8 cellular contexts compared by ENCODE assay signal in genomic region chrX:24146283-24146865, GRCh38. TPM values are rescaled to one million over a fixed set of nuclear protein-coding genes. Genes with fewer than 3 reads are reported as not detected.
A peak's percentile ranks its signal among the peaks of the same experiment; 100 is the strongest.
DNase-seq lines count a peak whose midpoint lies in the region; ATAC-seq and TF ChIP-seq lines count a peak whose summit lies in the region.

No MANE protein-coding gene starts in this region.

- POLR2A ChIA-PET in AG04450 (lab: Yijun Ruan, JAX), result interaction anchor here (0.7 to 1.3 kb wide), 3 partner anchors 26 to 121 kb away, joined by 3 to 5 read pairs (median 3); no protein-coding TSS in a partner anchor

- H3K9me3 Mint-ChIP-seq in nephron, result no peaks in the 10 kb centered on the region

- H3K4me1 Mint-ChIP-seq in nephron, result peaks cover 61% of the 10 kb centered on the region

- no peak overlapping the region for H3K27ac ChIP-seq in AG04450 (ENCODE audit: low read depth, low read length)

- peak overlapping the region; percentile 66 to 71 (median 67) for H3K4me3 Mint-ChIP-seq in nephron

- H3K36me3 Mint-ChIP-seq in nephron (ENCODE audit: low read depth), result peaks cover 6% of the 10 kb centered on the region

- H3K27me3 ChIP-seq in AG04450 (ENCODE audit: control insufficient read depth, insufficient read depth, low read length), result no peaks in the 10 kb centered on the region

- ATAC-seq in HG02852 (IDR thresholded peaks at IDR 0.05; ENCODE audit: unreplicated experiment), result no peak

- H3K4me3 ChIP-seq in AG04450 (ENCODE audit: low read depth, low read length) (0 out of 2 replicates have a peak overlapping the region, but pooled peaks have one; percentile 10), astrocyte of the spinal cord (ENCODE audit: low read depth, low read length) (no peak overlapping the region)

- TF ChIP-seq CTCF in AG04450 (IDR thresholded peaks at IDR 0.05; ENCODE audit: low read depth, low read length) (no peak), astrocyte of the spinal cord (IDR thresholded peaks at IDR 0.05; ENCODE audit: low read depth, low read length) (no peak), nephron (IDR thresholded peaks at IDR 0.05; ENCODE audit: unreplicated experiment in 3 of 3) (no peak), GM13976 (IDR thresholded peaks at IDR 0.05; ENCODE audit: borderline replicate concordance, control extremely low read depth, extremely low read depth, insufficient read depth, missing control alignments) (no peak)

- peaks cover 5% of the 10 kb centered on the region for H3K27me3 Mint-ChIP-seq in nephron (ENCODE audit: low read depth)

- peak overlapping the region; percentile 100 for H3K27ac Mint-ChIP-seq in nephron

- in situ Hi-C loops in astrocyte of the spinal cord (cut with HindIII; ENCODE audit: low sequenced_read_pairs), result no loop called here
- in situ Hi-C loops in GM13976 (cut with MboI; ENCODE audit: low sequenced_read_pairs, unreplicated experiment), result no loop called here

- no peaks in the 10 kb centered on the region for H3K9me3 ChIP-seq in AG04450 (ENCODE audit: control insufficient read depth, insufficient read depth, low read length)

- CTCF ChIA-PET in AG04450 (lab: Charles Lee), result interaction anchor here (0.7 kb wide), 1 partner anchor 92 kb away, joined by 4 read pairs; no protein-coding TSS in a partner anchor

- no peak for DNase-seq in AG04450 (ENCODE audit: low read depth, low spot score)
- peak; percentile 12 for DNase-seq in HT1080 (ENCODE audit: low read depth)
- DNase-seq in astrocyte of the spinal cord (ENCODE audit: low read depth, low spot score), result peak; percentile 38
- no peak for DNase-seq in middle frontal gyrus (ENCODE audit: extremely low spot score, low spot score)
- DNase-seq in activated effector memory CD4-positive, alpha-beta T cell treated with anti-CD3 and anti-CD28 coated beads, Interleukin-2, amount 50 U/mL, for 16 hours, result no peak
- no peak for DNase-seq in GM13976 (ENCODE audit: low spot score)

RNA-seq across cellular contexts. Expression of gene ZFX, which starts 3.2 kb away (rescaled TPM):
- polyA plus RNA-seq in AG04450 (2011; rRNA removed), result 16.2 and 23.1 TPM in 2 replicates
- 43.5 and 66.2 TPM in 2 replicates for polyA minus RNA-seq in AG04450 (2011; rRNA and poly(A)+ RNA removed)
- 15.0 and 17.7 TPM in 2 replicates for total RNA-seq in HT1080 (2014; rRNA removed; shearing (Covaris generic))
- 9.3 and 15.0 TPM in 2 replicates for polyA plus RNA-seq in HT1080 (2015; cell fraction: cytosol; rRNA removed)
- polyA plus RNA-seq in HT1080 (2015; cell fraction: nucleus; rRNA removed), result 16.3 and 16.5 TPM in 2 replicates

Comparison
In these comparisons a context has a peak if more than half of its experiments do, and no peak if none do; other contexts are left out.
1. DNase-seq: peak in HT1080 (single experiment) and astrocyte of the spinal cord (single experiment); none in AG04450 (single experiment), middle frontal gyrus (single experiment), activated effector memory CD4-positive, alpha-beta T cell treated with anti-CD3 and anti-CD28 coated beads, Interleukin-2, amount 50 U/mL, for 16 hours (single experiment) and GM13976 (single experiment).